In genomic region chr15:49052662-49053061, GRCh38 we compare ENCODE assay signal across 31 cellular contexts. TPM values are rescaled to one million over a fixed set of nuclear protein-coding genes. Genes with fewer than 3 reads are reported as not detected.
DNase-seq lines count a peak whose midpoint lies in the region; ATAC-seq, FAIRE-seq and TF ChIP-seq lines count a peak whose summit lies in the region.
"Had no signal": no experiment of that assay in that cellular context is flagged by ENCODE, and none has a peak within 500 bp of the region (broad histone marks: within the 10 kb centered on the region; RNA-seq: fewer than 3 reads in every experiment).

No MANE protein-coding gene starts in this region.

- H3K9me3 ChIP-seq in GM12878 (replicated peaks; ENCODE audit: control insufficient read depth, insufficient read depth, low read length) (no peaks in the 10 kb centered on the region; the same call in 2 of the 3 replicates), K562 (replicated peaks; ENCODE audit: control insufficient read depth, insufficient read depth, low read depth, low read length) (no peaks in the 10 kb centered on the region), stomach (no peaks in the 10 kb centered on the region)
- H3K9me3 ChIP-seq: A549, BE2C had no signal

- POLR2A ChIA-PET in GM12878 (lab: Charles Lee), result no interaction called here
- POLR2A ChIA-PET in K562 (lab: Yijun Ruan, JAX), result no interaction called here

- H3K9me1 ChIP-seq in K562 (ENCODE audit: control insufficient read depth, insufficient read depth, low read length), result no peaks in the 10 kb centered on the region

- H4K20me1 ChIP-seq in GM12878 (ENCODE audit: control insufficient read depth, insufficient read depth), result no peaks in the 10 kb centered on the region
- H4K20me1 ChIP-seq in K562 (replicated peaks; ENCODE audit: control insufficient read depth, insufficient read depth, low read length), result no peaks in the 10 kb centered on the region
- H4K20me1 ChIP-seq: BLaER1; BLaER1 treated with 17β-estradiol and CSF1 and Interleukin-3, amounts not matched to agents 10 nM and 100 nM had no signal

- H3K36me3 ChIP-seq in GM12878 (ENCODE audit: control insufficient read depth in 2 of 2, insufficient read depth in 2 of 2, low read length in 1 of 2), result no peaks in the 10 kb centered on the region
- no peaks in the 10 kb centered on the region for H3K36me3 ChIP-seq in K562 (ENCODE audit: control insufficient read depth, insufficient read depth, low read length)
- no peaks in the 10 kb centered on the region for H3K36me3 ChIP-seq in stomach
- H3K36me3 ChIP-seq: BE2C; BLaER1; BLaER1 treated with 17β-estradiol and CSF1 and Interleukin-3, amounts not matched to agents 10 nM and 100 nM had no signal

- CTCF ChIA-PET in GM12878 (lab: Yijun Ruan, JAX) (interaction anchor here (1.4 kb wide), 1 partner anchor 79 kb away, joined by 4 read pairs; no protein-coding TSS in a partner anchor), K562 (lab: Yijun Ruan, JAX; ENCODE audit: low intra/inter-chr PET ratio) (no interaction called here)

- no peak overlapping the region for H3K4me2 ChIP-seq in GM12878 (ENCODE audit: control insufficient read depth, insufficient read depth)
- H3K4me2 ChIP-seq in K562 (ENCODE audit: insufficient read depth, low read length), result no peak overlapping the region
- H3K4me2 ChIP-seq: A549; BLaER1; BLaER1 treated with 17β-estradiol and CSF1 and Interleukin-3, amounts not matched to agents 10 nM and 100 nM had no signal

- H2AFZ ChIP-seq in GM12878 (ENCODE audit: control insufficient read depth, low read depth, low read length) (no peak overlapping the region), K562 (ENCODE audit: low read depth, low read length) (no peak overlapping the region)

- ATAC-seq in GM12878, result no peak
- ATAC-seq in K562, result no peak
- ATAC-seq in HG02870 (IDR thresholded peaks at IDR 0.05; ENCODE audit: unreplicated experiment), result no peak
- ATAC-seq: A549; CD8-positive, alpha-beta T cell had no signal

- no peaks in the 10 kb centered on the region for H3K79me2 ChIP-seq in GM12878 (ENCODE audit: control insufficient read depth, insufficient read depth, low read length)
- no peaks in the 10 kb centered on the region for H3K79me2 ChIP-seq in K562 (ENCODE audit: control insufficient read depth, insufficient read depth, low read length)

- RAD21 ChIA-PET in GM12878 (lab: Charles Lee; ENCODE audit: unreplicated experiment), result no interaction called here

- in situ Hi-C loops in GM12878 (cut with MboI), result no loop called here
- in situ Hi-C loops in K562 (cut with MboI), result no loop called here

- TF ChIP-seq CTCF in GM12878 (IDR thresholded peaks at IDR 0.05 in 2 of 3, conservative IDR thresholded peaks at IDR 0.05 in 1 of 3; ENCODE audit: control insufficient read depth in 2 of 3, extremely low read depth in 1 of 3, insufficient read depth in 1 of 3, low read depth in 3 of 3, low read length in 3 of 3) (no peak), K562 (IDR thresholded peaks at IDR 0.05 in 2 of 3, conservative IDR thresholded peaks at IDR 0.05 in 1 of 3; ENCODE audit: insufficient read depth in 2 of 3, low read depth in 1 of 3, low read length in 3 of 3) (no peak), stomach (IDR thresholded peaks at IDR 0.05) (no peak)

- H3K27ac ChIP-seq in GM12878 (ENCODE audit: control insufficient read depth, insufficient read depth) (no peak overlapping the region), K562 (ENCODE audit: extremely low read depth, low read depth, low read length) (no peak overlapping the region), stomach (no peak overlapping the region)
- H3K27ac ChIP-seq: 22Rv1; A549; BLaER1; BLaER1 treated with 17β-estradiol and CSF1 and Interleukin-3, amounts not matched to agents 10 nM and 100 nM; C4-2B had no signal

- TF ChIP-seq POLR2A in GM12878 (IDR thresholded peaks at IDR 0.05; ENCODE audit: low read depth, low read length), result no peak
- TF ChIP-seq POLR2A in K562 (conservative IDR thresholded peaks at IDR 0.05), result no peak
- no peak for TF ChIP-seq POLR2A in stomach (IDR thresholded peaks at IDR 0.05)

- intact Hi-C loops in GM12878 (cut with micrococcal nuclease; ENCODE audit: unreplicated experiment), result no loop called here
- intact Hi-C loops in K562 (cut with micrococcal nuclease), result no loop called here
- intact Hi-C loops in stomach (cut with DNase I; ENCODE audit: low total_unique reads), result no loop called here

- H3K4me3 ChIP-seq in GM12878, result no peak overlapping the region
- H3K4me3 ChIP-seq in K562, result no peak overlapping the region
- no peak overlapping the region for H3K4me3 ChIP-seq in stomach
- H3K4me3 ChIP-seq: A549; BLaER1; BLaER1 treated with 17β-estradiol and CSF1 and Interleukin-3, amounts not matched to agents 10 nM and 100 nM had no signal

- TF ChIP-seq RAD21 in GM12878 (IDR thresholded peaks at IDR 0.05; ENCODE audit: insufficient read depth, low read depth, low read length) (no peak), K562 (CRISPR knock-in tag; conservative IDR thresholded peaks at IDR 0.05 in 1 of 2, IDR thresholded peaks at IDR 0.05 in 1 of 2) (no peak)

- FAIRE-seq in GM12878 (lab: Jason Lieb, UNC) (peak; percentile 23), K562 (lab: Jason Lieb, UNC) (no peak)
- FAIRE-seq: A204.1, A549, D721Med had no signal

- H3K27me3 ChIP-seq in GM12878 (replicated peaks in 1 of 2; ENCODE audit: control insufficient read depth in 2 of 2, insufficient read depth in 2 of 2, low read length in 1 of 2) (no peaks in the 10 kb centered on the region), K562 (ENCODE audit: control insufficient read depth in 2 of 2, insufficient read depth in 2 of 2, low read length in 2 of 2) (no peaks in the 10 kb centered on the region), stomach (no peaks in the 10 kb centered on the region)
- H3K27me3 ChIP-seq: BE2C; BLaER1; BLaER1 treated with 17β-estradiol and CSF1 and Interleukin-3, amounts not matched to agents 10 nM and 100 nM had no signal

- BruUV-seq in GM12878 (replicated peaks; lab: Mats Ljungman, UMichigan) (no TSS peak), K562 (replicated peaks; lab: Mats Ljungman, UMichigan) (no TSS peak)

- 75% methylated on average over 4 of the region's 4 CpGs for WGBS in GM12878 (ENCODE audit: insufficient coverage, insufficient replicate concordance, low lambda C conversion rate, missing lambda C conversion rate)
- WGBS in K562 (ENCODE audit: insufficient coverage, low coverage, missing lambda C conversion rate), result 47% methylated on average over 4 of the region's 4 CpGs
- WGBS in stomach, 5 donors, result 90 to 98% (median 98%) methylated on average over 4 of the region's 4 CpGs

- no peak for TF ChIP-seq EP300 in GM12878 (IDR thresholded peaks at IDR 0.05; ENCODE audit: borderline replicate concordance in 1 of 2, control insufficient read depth in 1 of 2, low read depth in 2 of 2, low read length in 2 of 2)
- TF ChIP-seq EP300 in K562 (IDR thresholded peaks at IDR 0.05; ENCODE audit: low read length), result no peak
- no peak for TF ChIP-seq EP300 in stomach (IDR thresholded peaks at IDR 0.05)

- no peaks in the 10 kb centered on the region for H3K4me1 ChIP-seq in GM12878 (ENCODE audit: control insufficient read depth, insufficient read depth, low read length)
- H3K4me1 ChIP-seq in K562 (replicated peaks in 1 of 2; ENCODE audit: control insufficient read depth in 2 of 2, insufficient read depth in 2 of 2, low read length in 2 of 2), result no peaks in the 10 kb centered on the region; a peak in 2 of 5 replicates
- no peaks in the 10 kb centered on the region for H3K4me1 ChIP-seq in stomach
- H3K4me1 ChIP-seq: A549; BE2C; BLaER1; BLaER1 treated with 17β-estradiol and CSF1 and Interleukin-3, amounts not matched to agents 10 nM and 100 nM; Caco-2 had no signal

- DNase-seq in GM12878 (ENCODE audit: low read depth, low spot score) (no peak), K562 (ENCODE audit: extremely low read depth in 1 of 4, low spot score in 3 of 4) (no peak), stomach (no peak)
- DNase-seq: 8988T; ACHN; AML-193; BE2C; C1 segment of cervical spinal cord; Caco-2; Calu3; CD4-positive, alpha-beta memory T cell; CD4-positive, alpha-beta T cell; CD4-positive, CD25-positive, alpha-beta regulatory T cell; CD8-positive, alpha-beta memory T cell; CD8-positive, alpha-beta T cell; COR-L47; DMS 273 treated with DMSO at 0.1 percent for 48 hours; DMS153; DMS53; DMS79; DMS79 treated with DMSO at 0.1 percent for 48 hours; DND-41; EL had no signal

- H3K9ac ChIP-seq in GM12878 (ENCODE audit: control insufficient read depth, insufficient read depth, low read length) (no peak overlapping the region), K562 (ENCODE audit: insufficient read depth in 1 of 2, low read depth in 2 of 2, low read length in 2 of 2) (no peak overlapping the region)
- H3K9ac ChIP-seq: BLaER1; BLaER1 treated with 17β-estradiol and CSF1 and Interleukin-3, amounts not matched to agents 10 nM and 100 nM had no signal

- SMC1A ChIA-PET in GM12878 (lab: Charles Lee; ENCODE audit: uncharacterized antibody, unreplicated experiment), result no interaction called here

RNA-seq across cellular contexts. Expression of gene SECISBP2L, which starts 6.4 kb away (rescaled TPM):
- 131 and 136 TPM in 2 replicates for total RNA-seq in GM12878 (2013; cell fraction: nucleolus; rRNA removed)
- 9.2 and 12.4 TPM in 2 replicates for total RNA-seq in GM12878 (2014; rRNA removed)
- total RNA-seq in GM12878 (2014; rRNA removed; fragmentation: Illumina TruSeq; extraction: Trizol), result 15.0 and 15.3 TPM in 2 replicates
- total RNA-seq in GM12878 (2021), result 15.8 and 16.2 TPM in 2 replicates
- polyA plus RNA-seq in GM12878 (2011; ENCODE audit: low read depth), result 6.0 TPM
- 24.2 and 30.2 TPM in 2 replicates for polyA plus RNA-seq in GM12878 (2011; rRNA removed)
- 10.4 and 14.5 TPM in 2 replicates for polyA plus RNA-seq in GM12878 (2011; cell fraction: cytosol; rRNA removed)
- 20.1 and 21.8 TPM in 2 replicates for polyA plus RNA-seq in GM12878 (2011; cell fraction: nucleus; rRNA removed)
- polyA plus RNA-seq in GM12878 (2012), result 12.5 and 15.1 TPM in 2 replicates
- 11.8 and 14.0 TPM in 2 replicates for polyA plus RNA-seq in GM12878 (2014; fragmentation: Illumina TruSeq; extraction: Trizol)
- 1 to 10 TPM; 1.4 to 2.8 TPM for polyA plus RNA-seq in GM12878 (2014; fragmentation: Nextera tagmentation; extraction: Ambion mirVana)
- 7.0 and 7.5 TPM in 2 replicates for polyA plus RNA-seq in GM12878 (2014; rRNA removed)
- polyA plus RNA-seq in GM12878 (2016; fragmentation: Nextera tagmentation; extraction: Ambion mirVana), result 10 to 100 TPM; 10.4 TPM
- 39.2 and 48.4 TPM in 2 replicates for polyA minus RNA-seq in GM12878 (2011; rRNA and poly(A)+ RNA removed)
- 11.4 and 15.6 TPM in 2 replicates for polyA minus RNA-seq in GM12878 (2011; cell fraction: cytosol; rRNA and poly(A)+ RNA removed)
- polyA minus RNA-seq in GM12878 (2011; cell fraction: nucleus; rRNA and poly(A)+ RNA removed), result 32.4 and 40.4 TPM in 2 replicates
- 31.4 and 68.3 TPM in 2 replicates for total RNA-seq in K562 (2011; cell fraction: chromatin; rRNA removed; ENCODE audit: low replicate concordance)
- 7.0 and 12.6 TPM in 2 replicates for total RNA-seq in K562 (2011; cell fraction: nucleolus; rRNA removed)
- total RNA-seq in K562 (2011; cell fraction: nucleoplasm; rRNA removed), result 19.9 and 21.0 TPM in 2 replicates
- total RNA-seq in K562 (2014; rRNA removed), result 9.5 and 14.1 TPM in 2 replicates
- total RNA-seq in K562 (2014; rRNA removed; fragmentation: Illumina TruSeq; extraction: Trizol), result 11.8 and 13.5 TPM in 2 replicates
- 10.4 and 12.1 TPM in 2 replicates for total RNA-seq in K562 (2015; rRNA removed; fragmentation: Illumina TruSeq; extraction: Trizol)
- total RNA-seq in K562 (2021), result 10.4 and 11.5 TPM in 2 replicates
- 12.0 and 13.0 TPM in 2 replicates for polyA plus RNA-seq in K562 (2011; rRNA removed)
- 5.9 and 6.3 TPM in 2 replicates for polyA plus RNA-seq in K562 (2011; cell fraction: cytosol; rRNA removed)
- polyA plus RNA-seq in K562 (2011; cell fraction: nucleus; rRNA removed), result 12.6 and 13.0 TPM in 2 replicates
- polyA plus RNA-seq in K562 (2012), result 5.9 TPM in 2 replicates
- 6.4 and 7.6 TPM in 2 replicates for polyA plus RNA-seq in K562 (2014; fragmentation: Illumina TruSeq; extraction: Trizol)
- polyA plus RNA-seq in K562 (2014; fragmentation: Nextera tagmentation; extraction: Ambion mirVana), result 1 to 10 TPM in 1 of 2 experiments, under 1 TPM in 1; 0.55 to 1.1 TPM
- 5.1 and 5.4 TPM in 2 replicates for polyA plus RNA-seq in K562 (2014; rRNA removed)
- polyA minus RNA-seq in K562 (2011; rRNA and poly(A)+ RNA removed), result 20.5 and 27.6 TPM in 2 replicates
- polyA minus RNA-seq in K562 (2011; cell fraction: cytosol; rRNA and poly(A)+ RNA removed), result 6.0 and 8.6 TPM in 2 replicates
- 12.5 and 29.1 TPM in 2 replicates for polyA minus RNA-seq in K562 (2011; cell fraction: nucleus; rRNA and poly(A)+ RNA removed)
- 100 to 1,000 TPM in 1 of 5 donors, 10 to 100 TPM in 4; 23.3 to 113 (median 37.1) TPM for total RNA-seq in stomach
- polyA plus RNA-seq in stomach, result 1 to 10 TPM; 6.4 to 8.7 (median 8.2) TPM

Comparison
In these comparisons a context has a peak if more than half of its experiments do, and no peak if none do; other contexts are left out.
1. Of the 99 proteins assayed by ChIP-seq in both K562 and GM12878: peak only in K562: ZNF592; only in GM12878: none; in both: none; in neither: 98.